In the genomic region with DNA sequence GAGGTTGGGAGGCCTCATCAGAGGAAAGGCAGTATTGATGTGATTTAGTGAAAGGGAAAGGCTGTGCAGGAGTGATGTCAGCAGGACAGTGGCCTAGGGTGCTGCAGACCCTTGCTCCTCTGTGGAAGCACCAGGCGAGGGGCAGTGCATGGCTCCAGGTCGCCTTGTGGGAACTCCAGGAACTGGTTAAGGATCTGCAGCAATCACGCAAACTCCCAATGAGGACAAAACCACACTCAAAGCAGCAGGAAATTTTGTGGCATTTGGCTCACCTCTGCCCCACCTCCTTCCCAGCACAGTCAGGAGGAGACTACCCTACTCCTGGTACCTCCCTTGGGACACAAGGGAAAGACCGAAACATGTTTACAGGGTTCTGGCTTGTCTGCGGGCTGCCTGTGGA, we compare ENCODE assay signal across 7 cellular contexts.
A peak's percentile ranks its signal among the peaks of the same experiment; 100 is the strongest.
DNase-seq lines count a peak whose midpoint lies in the region; TF ChIP-seq lines count a peak whose summit lies in the region.
"Not testable (repeated sequence)": the region's sequence is repeated elsewhere in the genome, so short reads cannot be mapped to it uniquely, and the experiment has no call there.

No MANE protein-coding gene starts in this region.

- intact Hi-C loops in activated CD4-positive, alpha-beta memory T cell treated with anti-CD3 and anti-CD28 coated beads for 36 hours (cut with micrococcal nuclease); spleen (cut with DNase I; ENCODE audit: low total_unique reads): not testable (repeated sequence)

- H3K4me3 Mint-ChIP-seq in activated CD4-positive, alpha-beta memory T cell treated with anti-CD3 and anti-CD28 coated beads for 36 hours; endodermal cell: not testable (repeated sequence)

- POLR2A ChIA-PET in activated CD4-positive, alpha-beta memory T cell treated with anti-CD3 and anti-CD28 coated beads for 36 hours (lab: Charles Lee): not testable (repeated sequence)

- H3K27me3 Mint-ChIP-seq in activated CD4-positive, alpha-beta memory T cell treated with anti-CD3 and anti-CD28 coated beads for 36 hours; endodermal cell (ENCODE audit: insufficient read depth): not testable (repeated sequence)

- not testable (repeated sequence) for H3K4me3 ChIP-seq in endodermal cell (ENCODE audit: low read length); spleen

- not testable (repeated sequence) for H3K9me3 ChIP-seq in endodermal cell (ENCODE audit: control insufficient read depth, low read length); spleen

- not testable (repeated sequence) for H3K4me1 Mint-ChIP-seq in activated CD4-positive, alpha-beta memory T cell treated with anti-CD3 and anti-CD28 coated beads for 36 hours (ENCODE audit: low read depth); endodermal cell

- TF ChIP-seq CTCF in endodermal cell (conservative IDR thresholded peaks at IDR 0.05); spleen (IDR thresholded peaks at IDR 0.05 in 8 of 11, conservative IDR thresholded peaks at IDR 0.05 in 3 of 11): not testable (repeated sequence)

- H3K36me3 ChIP-seq in endodermal cell (ENCODE audit: control insufficient read depth, insufficient read depth, low read length); spleen: not testable (repeated sequence)

- H3K27me3 ChIP-seq in endodermal cell (ENCODE audit: control insufficient read depth, insufficient read depth, low read length, poor library complexity, severe bottlenecking): not testable (repeated sequence)
- H3K27me3 ChIP-seq in spleen (replicated peaks in 1 of 7): peaks cover 0 to 11% (median 0%) of the 10 kb centered on the region in 7 donors

- H3K4me1 ChIP-seq in endodermal cell (ENCODE audit: control insufficient read depth, insufficient read depth, low read length); spleen: not testable (repeated sequence)

- H3K36me3 Mint-ChIP-seq in activated CD4-positive, alpha-beta memory T cell treated with anti-CD3 and anti-CD28 coated beads for 36 hours; endodermal cell (ENCODE audit: low read depth): not testable (repeated sequence)

- not testable (repeated sequence) for H3K9me3 Mint-ChIP-seq in activated CD4-positive, alpha-beta memory T cell treated with anti-CD3 and anti-CD28 coated beads for 36 hours; endodermal cell

- peak; percentile 74 for DNase-seq in DMS 273 (lab: John Stamatoyannopoulos, UW; ENCODE audit: unreplicated experiment)
- peak; percentile 92 for DNase-seq in NCI-H2171 treated with DMSO at 0.1 percent for 48 hours (lab: John Stamatoyannopoulos, UW)
- DNase-seq in activated CD4-positive, alpha-beta memory T cell treated with anti-CD3 and anti-CD28 coated beads for 36 hours: peak; percentile 6
- DNase-seq in activated effector memory CD4-positive, alpha-beta T cell treated with anti-CD3 and anti-CD28 coated beads, Interleukin-2, amount 50 U/mL, for 16 hours: peak; percentile 24
- DNase-seq in endodermal cell: peak; percentile 9
- peak; percentile 33 for DNase-seq in mesenteric fat pad (ENCODE audit: low spot score)
- DNase-seq in spleen: peak; percentile 38

- H3K9ac ChIP-seq in endodermal cell (ENCODE audit: extremely low read depth, low read length, poor library complexity, severe bottlenecking): not testable (repeated sequence)

- CTCF ChIA-PET in activated CD4-positive, alpha-beta memory T cell treated with anti-CD3 and anti-CD28 coated beads for 36 hours (lab: Charles Lee): not testable (repeated sequence)

- 93 to 97% methylated on average over 5 of the region's 5 CpGs for WGBS in endodermal cell (ENCODE audit: insufficient coverage in 1 of 2, insufficient read length in 1 of 2), 2 experiments
- WGBS in spleen, 5 donors: 76 to 91% (median 88%) methylated on average over 5 of the region's 5 CpGs

- H3K27ac Mint-ChIP-seq in activated CD4-positive, alpha-beta memory T cell treated with anti-CD3 and anti-CD28 coated beads for 36 hours; endodermal cell: not testable (repeated sequence)

- not testable (repeated sequence) for H3K27ac ChIP-seq in endodermal cell (ENCODE audit: low read depth, low read length); spleen

- not testable (repeated sequence) for TF ChIP-seq POLR2A in spleen (IDR thresholded peaks at IDR 0.05)

Comparison
In these comparisons a context has a peak if more than half of its experiments do, and no peak if none do; other contexts are left out.
1. DNase-seq: peak in every context shown above with its lines; median percentile 92 in NCI-H2171 treated with DMSO at 0.1 percent for 48 hours; 74 in DMS 273; 38 in spleen; 33 in mesenteric fat pad; 24 in activated effector memory CD4-positive, alpha-beta T cell treated with anti-CD3 and anti-CD28 coated beads, Interleukin-2, amount 50 U/mL, for 16 hours; 9 in endodermal cell; 6 in activated CD4-positive, alpha-beta memory T cell treated with anti-CD3 and anti-CD28 coated beads for 36 hours.